In the genomic region with DNA sequence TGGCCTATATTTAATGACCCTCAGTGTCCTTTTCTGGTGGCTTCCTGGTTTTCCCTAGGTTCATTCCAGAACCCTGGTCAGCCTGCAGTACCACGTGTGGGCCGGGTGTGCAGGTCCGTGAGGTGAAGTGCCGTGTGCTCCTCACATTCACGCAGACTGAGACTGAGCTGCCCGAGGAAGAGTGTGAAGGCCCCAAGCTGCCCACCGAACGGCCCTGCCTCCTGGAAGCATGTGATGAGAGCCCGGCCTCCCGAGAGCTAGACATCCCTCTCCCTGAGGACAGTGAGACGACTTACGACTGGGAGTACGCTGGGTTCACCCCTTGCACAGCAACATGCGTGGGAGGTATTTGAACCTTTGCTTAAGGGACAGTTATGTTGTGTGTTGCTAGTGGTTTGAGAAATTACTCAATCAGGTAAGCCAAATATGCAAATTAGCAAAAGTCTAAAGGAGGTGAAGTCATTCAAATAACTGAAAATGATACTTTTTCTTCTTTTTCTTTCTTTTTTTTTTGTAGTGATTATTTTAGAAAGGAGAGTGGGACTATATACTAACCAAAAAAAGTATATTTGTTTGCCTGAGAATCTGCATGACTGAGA, we compare ENCODE assay signal across 18 cellular contexts.
A peak's percentile ranks its signal among the peaks of the same experiment; 100 is the strongest.
DNase-seq lines count a peak whose midpoint lies in the region; ATAC-seq, FAIRE-seq and TF ChIP-seq lines count a peak whose summit lies in the region.
"Had no signal": no experiment of that assay in that cellular context is flagged by ENCODE, and none has a peak within 500 bp of the region (broad histone marks: within the 10 kb centered on the region; RNA-seq: fewer than 3 reads in every experiment).

No MANE protein-coding gene starts in this region.

- H3K27me3 ChIP-seq in RWPE2 (ENCODE audit: insufficient read depth, poor library complexity, severe bottlenecking), result no peaks in the 10 kb centered on the region
- H3K27me3 ChIP-seq: BLaER1 treated with 17β-estradiol and CSF1 and Interleukin-3, amounts not matched to agents 10 nM and 100 nM had no signal

- in situ Hi-C loops in GM13977 (cut with MboI; ENCODE audit: low pct_unique_long_range_greater_than_20kb, low sequenced_read_pairs, unreplicated experiment), result no loop called here

- no peak for TF ChIP-seq CTCF in GM10266 (IDR thresholded peaks at IDR 0.05; ENCODE audit: control insufficient read depth, insufficient read depth, low read depth, missing control alignments)
- no peak for TF ChIP-seq CTCF in GM13977 (IDR thresholded peaks at IDR 0.05; ENCODE audit: extremely low read depth, insufficient read depth, missing control alignments)
- no peak for TF ChIP-seq CTCF in RWPE2 (IDR thresholded peaks at IDR 0.05; ENCODE audit: poor library complexity, severe bottlenecking)

- no peaks in the 10 kb centered on the region for H3K9me3 ChIP-seq in RWPE2 (ENCODE audit: severe bottlenecking)
- H3K9me3 ChIP-seq: BLaER1 treated with 17β-estradiol and CSF1 and Interleukin-3, amounts not matched to agents 10 nM and 100 nM had no signal

- no peak overlapping the region for H3K4me3 ChIP-seq in RWPE2 (ENCODE audit: severe bottlenecking)
- H3K4me3 ChIP-seq: BLaER1 treated with 17β-estradiol and CSF1 and Interleukin-3, amounts not matched to agents 10 nM and 100 nM; GM23248; K562 had no signal

- H3K4me1 ChIP-seq in RWPE2 (ENCODE audit: insufficient read depth, poor library complexity, severe bottlenecking), result no peaks in the 10 kb centered on the region
- H3K4me1 ChIP-seq: BLaER1 treated with 17β-estradiol and CSF1 and Interleukin-3, amounts not matched to agents 10 nM and 100 nM had no signal

- no peaks in the 10 kb centered on the region for H3K36me3 ChIP-seq in RWPE2 (ENCODE audit: low read depth)
- H3K36me3 ChIP-seq: BLaER1 treated with 17β-estradiol and CSF1 and Interleukin-3, amounts not matched to agents 10 nM and 100 nM had no signal

- DNase-seq in GM10266 (ENCODE audit: extremely low spot score) (peak; percentile 13), GM13977 (ENCODE audit: low spot score) (peak; percentile 36), RWPE2 (ENCODE audit: low spot score) (peak; percentile 63), RPMI8226 (no peak), GM19239 (ENCODE audit: insufficient read length, low spot score) (no peak)
- DNase-seq: Calu3; CD8-positive, alpha-beta T cell; DMS79 treated with DMSO at 0.1 percent for 48 hours; GF-D8; GM23248; HCEC 1CT; IMR-90 had no signal

- FAIRE-seq in GM19239 (lab: Jason Lieb, UNC), result no peak
- FAIRE-seq: H54, HTR-8/SVneo, K562 had no signal

- H3K27ac ChIP-seq in RWPE2 (ENCODE audit: poor library complexity, severe bottlenecking), result no peak overlapping the region
- H3K27ac ChIP-seq: BLaER1 treated with 17β-estradiol and CSF1 and Interleukin-3, amounts not matched to agents 10 nM and 100 nM; GM23248 had no signal

- ATAC-seq in RWPE2 (ENCODE audit: low read depth) (no peak), HG02884 (IDR thresholded peaks at IDR 0.05; ENCODE audit: unreplicated experiment) (no peak), GM19452 (IDR thresholded peaks at IDR 0.05; ENCODE audit: unreplicated experiment) (no peak)
- ATAC-seq: CD8-positive, alpha-beta T cell; K562 had no signal

Comparison
In these comparisons a context has a peak if more than half of its experiments do, and no peak if none do; other contexts are left out.
1. DNase-seq: peak in GM10266 (single experiment), GM13977 (single experiment) and RWPE2 (single experiment); none in RPMI8226 (single experiment) and GM19239 (single experiment).